Comparison of ENCODE assay signal across 7 cellular contexts in the genomic region with DNA sequence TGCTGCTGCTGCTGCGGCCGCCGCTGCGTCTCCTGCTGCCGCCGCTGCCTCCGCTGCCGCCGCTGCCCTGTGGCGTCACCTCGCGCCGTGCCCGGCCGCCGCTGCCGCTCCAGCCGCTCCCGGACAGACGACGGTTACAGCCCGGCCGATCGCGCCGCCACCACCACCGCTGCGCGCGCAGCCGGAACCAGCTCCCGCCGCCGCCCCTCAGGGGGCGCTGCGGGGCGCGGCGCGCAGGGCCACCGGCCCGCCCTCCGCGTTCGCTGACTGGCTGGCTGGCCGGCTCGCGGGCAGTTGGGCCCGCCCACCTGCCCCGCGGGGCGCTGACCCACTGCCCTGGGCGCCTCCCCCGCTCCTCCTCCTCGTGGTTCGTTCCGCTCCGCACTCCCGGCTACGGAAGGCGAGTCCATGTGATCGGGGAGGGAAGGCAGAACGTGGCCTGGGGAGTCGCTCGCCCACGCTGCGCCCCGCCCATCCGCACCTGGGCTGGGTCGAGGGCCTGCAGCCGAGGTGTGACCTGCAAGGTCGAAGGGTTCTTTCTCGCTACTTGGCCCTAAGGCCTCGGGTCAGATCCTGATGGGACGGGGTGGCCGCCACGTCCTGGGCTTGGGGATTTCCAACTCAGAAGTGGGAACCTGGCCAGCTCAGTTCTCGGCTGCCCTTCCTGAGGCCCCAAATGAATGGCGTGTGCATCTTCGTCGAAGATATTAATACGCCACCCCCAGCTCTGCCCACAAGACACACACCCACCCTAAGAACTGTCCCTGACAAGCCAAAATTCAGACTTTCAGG. TPM values are rescaled to one million over a fixed set of nuclear protein-coding genes. Genes with fewer than 3 reads are reported as not detected.
DNase-seq lines count a peak whose midpoint lies in the region; ATAC-seq and TF ChIP-seq lines count a peak whose summit lies in the region.

TSS of gene PTP4A2 (minus strand) at position 185 of the 792 bp plus-strand sequence. CDS start 19,303 bp downstream, outside the sequence.

- peak; percentile 76 for ATAC-seq in GM18505 (IDR thresholded peaks at IDR 0.05; ENCODE audit: unreplicated experiment)
- ATAC-seq in HG02938 (IDR thresholded peaks at IDR 0.05; ENCODE audit: unreplicated experiment), result peak; percentile 57

- H3K27ac ChIP-seq in hepatocyte, result peak within 1 kb of the TSS; percentile 99

- peaks cover 38% of the 10 kb centered on the region for H4K20me1 ChIP-seq in hepatocyte (ENCODE audit: insufficient read depth, poor library complexity, severe bottlenecking)

- no peaks in the 10 kb centered on the region for H3K9me3 ChIP-seq in hepatocyte (ENCODE audit: low read depth)

- peak within 1 kb of the TSS; percentile 46 for H2AFZ ChIP-seq in hepatocyte

- TF ChIP-seq CTCF in hepatocyte (IDR thresholded peaks at IDR 0.05; ENCODE audit: poor library complexity), result peak; percentile 41

- H3K4me1 ChIP-seq in hepatocyte (ENCODE audit: insufficient read depth), result peaks cover 47% of the 10 kb centered on the region

- H3K79me2 ChIP-seq in hepatocyte, result peaks cover 45% of the 10 kb centered on the region

- TF ChIP-seq POLR2A in GM18505 (IDR thresholded peaks at IDR 0.05; ENCODE audit: borderline replicate concordance, extremely low read depth, insufficient read depth, insufficient read length), result peak; percentile 83

- no peaks in the 10 kb centered on the region for H3K36me3 ChIP-seq in hepatocyte (replicated peaks; ENCODE audit: insufficient read depth, low read depth)

- peak within 1 kb of the TSS; percentile 67 for H3K4me3 ChIP-seq in hepatocyte

- no peaks in the 10 kb centered on the region for H3K27me3 ChIP-seq in hepatocyte

- WGBS in hepatocyte (ENCODE audit: low lambda C conversion rate, missing lambda C conversion rate), result 9% methylated on average over 42 of the region's 82 CpGs

- peak; percentile 80 to 81 for DNase-seq in NCI-H187 (lab: John Stamatoyannopoulos, UW)
- DNase-seq in T-helper 22 cell (ENCODE audit: low read depth), result peak; percentile 69
- DNase-seq in astrocyte of the hippocampus (ENCODE audit: low read depth, low spot score), result peak; percentile 97
- peak; percentile 97 for DNase-seq in hepatocyte (ENCODE audit: low spot score)
- DNase-seq in renal cortical epithelial cell (ENCODE audit: low read depth), result peak; percentile 81

- peak within 1 kb of the TSS; percentile 79 for H3K4me2 ChIP-seq in hepatocyte

- no peaks in the 10 kb centered on the region for H3K9me2 ChIP-seq in hepatocyte (replicated peaks; ENCODE audit: insufficient read depth)

RNA-seq across cellular contexts. Expression of gene PTP4A2, which starts in this region (rescaled TPM):
- total RNA-seq in hepatocyte, result 354 and 381 TPM in 2 replicates
- 300 and 374 TPM in 2 replicates for polyA plus RNA-seq in hepatocyte
- total RNA-seq in renal cortical epithelial cell, result 206 and 356 TPM in 2 replicates

Comparison
In these comparisons a context has a peak if more than half of its experiments do, and no peak if none do; other contexts are left out.
1. Peak in every context shown above with its lines: DNase-seq, ATAC-seq, H3K4me3 ChIP-seq and H3K27ac ChIP-seq.